In genomic region chr4:133544097-133544496, GRCh38 we compare ENCODE assay signal across 8 cellular contexts.
"Had no signal": no experiment of that assay in that cellular context is flagged by ENCODE, and none has a peak within 500 bp of the region (broad histone marks: within the 10 kb centered on the region; RNA-seq: fewer than 3 reads in every experiment).

No MANE protein-coding gene starts in this region.

- H3K4me2 ChIP-seq: KMS-11 had no signal

- H3K9ac ChIP-seq: KMS-11 had no signal

- H3K4me3 Mint-ChIP-seq: IgD-negative memory B cell had no signal

- FAIRE-seq: HepG2, HTR-8/SVneo had no signal

- DNase-seq: IMR-90, KBM-7, KG1 had no signal

- H3K27ac Mint-ChIP-seq: IgD-negative memory B cell had no signal

- H3K4me1 Mint-ChIP-seq: IgD-negative memory B cell had no signal

- H3K36me3 Mint-ChIP-seq: IgD-negative memory B cell had no signal

- H3K27me3 Mint-ChIP-seq: IgD-negative memory B cell had no signal

- H3K27ac ChIP-seq: HL-60, KMS-11 had no signal

- ATAC-seq: HepG2 had no signal
